Comparison of ENCODE assay signal across 8 cellular contexts in genomic region chr1:238252033-238252802, GRCh38.
DNase-seq lines count a peak whose midpoint lies in the region; ATAC-seq, FAIRE-seq and TF ChIP-seq lines count a peak whose summit lies in the region.

No MANE protein-coding gene starts in this region.

- intact Hi-C loops in A673 (cut with micrococcal nuclease; ENCODE audit: unreplicated experiment): loop anchor here (5.0 kb wide), 2 partner anchors 700 to 1645 kb away; no protein-coding TSS in a partner anchor

- no peak overlapping the region for H3K4me3 Mint-ChIP-seq in type B pancreatic cell

- H3K36me3 ChIP-seq in A673 (ENCODE audit: insufficient read depth, low read length, poor library complexity, severe bottlenecking) (no peaks in the 10 kb centered on the region), GM06990 (ENCODE audit: control insufficient read depth, insufficient read depth, low read length) (no peaks in the 10 kb centered on the region)

- H3K4me3 ChIP-seq in A673 (ENCODE audit: low read depth, low read length, poor library complexity, severe bottlenecking): no peak overlapping the region
- H3K4me3 ChIP-seq in GM06990 (replicated peaks; ENCODE audit: low read depth, low read length): no peak overlapping the region
- no peak overlapping the region for H3K4me3 ChIP-seq in cardiac fibroblast (replicated peaks in 1 of 2; ENCODE audit: low read depth in 2 of 2, low read length in 2 of 2)

- no peak overlapping the region for H3K27ac Mint-ChIP-seq in type B pancreatic cell

- POLR2A ChIA-PET in A673 (lab: Charles Lee; ENCODE audit: low non-redundant PET): no interaction called here

- H3K9me3 Mint-ChIP-seq in type B pancreatic cell: no peaks in the 10 kb centered on the region

- no peak overlapping the region for H3K27ac ChIP-seq in A673 (ENCODE audit: low read depth, low read length, poor library complexity, severe bottlenecking)

- H3K27me3 ChIP-seq in A673 (replicated peaks; ENCODE audit: insufficient read depth, low read depth, low read length, poor library complexity): no peaks in the 10 kb centered on the region
- H3K27me3 ChIP-seq in GM06990 (replicated peaks; ENCODE audit: control insufficient read depth, insufficient read depth, low read length): no peaks in the 10 kb centered on the region

- DNase-seq in A673 (ENCODE audit: low spot score) (peak; percentile 41), GM06990 (ENCODE audit: extremely low read depth, insufficient read length) (no peak), RCC 7860 (ENCODE audit: low spot score) (peak; percentile 57), cardiac fibroblast (ENCODE audit: low read depth in 2 of 2) (peak; percentile 42 to 69), lung microvascular endothelial cell (ENCODE audit: low read depth in 2 of 2) (peak; percentile 7 to 19), type B pancreatic cell (ENCODE audit: extremely low spot score, unreplicated experiment) (no peak), NCI-H524 treated with DMSO at 0.1 percent for 48 hours (lab: John Stamatoyannopoulos, UW) (no peak)

- H3K4me1 Mint-ChIP-seq in type B pancreatic cell (ENCODE audit: unreplicated experiment): peaks cover 5% of the 10 kb centered on the region

- peak; percentile 48 for TF ChIP-seq CTCF in A673 (conservative IDR thresholded peaks at IDR 0.05; ENCODE audit: low read depth, low read length)
- peak; percentile 46 for TF ChIP-seq CTCF in GM06990 (IDR thresholded peaks at IDR 0.05; ENCODE audit: insufficient read depth, low read length, poor library complexity, severe bottlenecking)
- TF ChIP-seq CTCF in cardiac fibroblast (IDR thresholded peaks at IDR 0.05; ENCODE audit: low read depth, low read length): peak; percentile 35
- peak; percentile 81 for TF ChIP-seq CTCF in type B pancreatic cell (conservative IDR thresholded peaks at IDR 0.05)

- FAIRE-seq in RCC 7860 (lab: Jason Lieb, UNC): peak; percentile 54

- no peaks in the 10 kb centered on the region for H3K4me1 ChIP-seq in A673 (ENCODE audit: insufficient read depth, low read length, poor library complexity, severe bottlenecking)

- H3K9me3 ChIP-seq in A673 (ENCODE audit: low read depth, low read length, poor library complexity, severe bottlenecking): no peaks in the 10 kb centered on the region

- ATAC-seq in HG03196 (IDR thresholded peaks at IDR 0.05; ENCODE audit: unreplicated experiment): peak; percentile 79

- no TSS peak for BruUV-seq in A673 (replicated peaks; lab: Mats Ljungman, UMichigan)

- no peaks in the 10 kb centered on the region for H3K36me3 Mint-ChIP-seq in type B pancreatic cell

- CTCF ChIA-PET in A673 (lab: Charles Lee): no interaction called here

- no peaks in the 10 kb centered on the region for H3K27me3 Mint-ChIP-seq in type B pancreatic cell

Comparison
In these comparisons a context has a peak if more than half of its experiments do, and no peak if none do; other contexts are left out.
1. DNase-seq: peak in A673 (single experiment), RCC 7860 (single experiment), cardiac fibroblast (2 of 2) and lung microvascular endothelial cell (2 of 2); none in GM06990 (single experiment), type B pancreatic cell (single experiment) and NCI-H524 treated with DMSO at 0.1 percent for 48 hours (single experiment).
2. Peak in every context shown above with its lines, with median percentiles within 50 percentile points of each other: CTCF ChIP-seq.